In the genomic region with DNA sequence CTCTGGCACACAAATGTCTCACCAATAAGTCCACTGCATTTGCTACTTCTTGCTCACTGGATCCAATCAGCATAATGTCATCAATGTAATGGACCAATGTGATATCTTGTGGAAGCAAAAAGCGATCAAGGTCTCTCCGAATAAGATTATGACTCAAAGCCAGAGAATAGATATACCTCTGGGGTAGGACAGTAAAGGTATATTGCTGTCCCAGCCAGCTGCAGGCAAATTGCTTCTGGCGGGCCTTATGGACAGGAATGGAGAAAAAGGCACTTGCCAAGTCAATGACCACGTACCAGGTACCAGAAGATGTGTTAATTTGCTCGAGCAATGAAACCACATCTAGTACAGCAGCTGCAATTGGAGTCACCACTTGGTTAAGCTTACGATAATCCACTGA, we compare ENCODE assay signal across 8 cellular contexts. TPM values are rescaled to one million over a fixed set of nuclear protein-coding genes. Genes with fewer than 3 reads are reported as not detected.
"Had no signal": no experiment of that assay in that cellular context is flagged by ENCODE, and none has a peak within 500 bp of the region (broad histone marks: within the 10 kb centered on the region; RNA-seq: fewer than 3 reads in every experiment).

No MANE protein-coding gene starts in this region.

RNA-seq across cellular contexts. Expression of gene SMKR1, which starts 54.9 kb away (rescaled TPM):
- total RNA-seq: osteocyte, posterior vena cava, right atrium auricular region, right cardiac atrium, right lobe of liver, sigmoid colon, skeletal muscle tissue, smooth muscle cell had no signal
